In genomic region chr15:61527836-61528589, GRCh38 we compare ENCODE assay signal across 13 cellular contexts.
DNase-seq lines count a peak whose midpoint lies in the region; ATAC-seq and TF ChIP-seq lines count a peak whose summit lies in the region.
"Had no signal": no experiment of that assay in that cellular context is flagged by ENCODE, and none has a peak within 500 bp of the region (broad histone marks: within the 10 kb centered on the region; RNA-seq: fewer than 3 reads in every experiment).

No MANE protein-coding gene starts in this region.

- H4K20me1 ChIP-seq in BLaER1 = no peaks in the 10 kb centered on the region

- POLR2A ChIA-PET in activated CD8-positive, alpha-beta T cell treated with anti-CD3 and anti-CD28 coated beads, Interleukin-2, amount 10 ng/mL, durations not matched to agents 7 days and 5 days (lab: Charles Lee) = no interaction called here

- peak; percentile 67 for ATAC-seq in GM21723 (IDR thresholded peaks at IDR 0.05; ENCODE audit: unreplicated experiment)
- ATAC-seq in heart right ventricle = no peak
- no peak for ATAC-seq in HG03159 (IDR thresholded peaks at IDR 0.05; ENCODE audit: unreplicated experiment)
- ATAC-seq in activated CD8-positive, alpha-beta T cell treated with anti-CD3 and anti-CD28 coated beads, Interleukin-2, amount 10 ng/mL, durations not matched to agents 7 days and 5 days = no peak
- ATAC-seq: activated T-helper 17 cell treated with anti-CD3 and anti-CD28 coated beads, Interleukin-2, amount 50 U/mL, for 72 hours; upper lobe of right lung had no signal

- 50 to 52% methylated on average over 9 of the region's 9 CpGs for WGBS in heart right ventricle, 2 donors

- H3K27ac Mint-ChIP-seq in activated CD8-positive, alpha-beta T cell treated with anti-CD3 and anti-CD28 coated beads, Interleukin-2, amount 10 ng/mL, durations not matched to agents 7 days and 5 days = no peak overlapping the region
- H3K27ac Mint-ChIP-seq: activated T-helper 17 cell treated with anti-CD3 and anti-CD28 coated beads, Interleukin-2, amount 50 U/mL, for 72 hours; T-helper 2 cell treated with Interferon-gamma antibody and Interleukin-4, amounts not matched to agents 5 μg/mL and 100 μg/mL, for 36 hours had no signal

- peak overlapping the region; percentile 81 for H3K27ac ChIP-seq in BLaER1
- no peak overlapping the region for H3K27ac ChIP-seq in heart right ventricle
- H3K27ac ChIP-seq: upper lobe of right lung had no signal

- H3K27me3 Mint-ChIP-seq in activated CD8-positive, alpha-beta T cell treated with anti-CD3 and anti-CD28 coated beads, Interleukin-2, amount 10 ng/mL, durations not matched to agents 7 days and 5 days (ENCODE audit: low read depth) = peaks cover 3% of the 10 kb centered on the region

- CTCF ChIA-PET in activated CD8-positive, alpha-beta T cell treated with anti-CD3 and anti-CD28 coated beads, Interleukin-2, amount 10 ng/mL, durations not matched to agents 7 days and 5 days (lab: Charles Lee) = no interaction called here

- H3K4me3 Mint-ChIP-seq in activated CD8-positive, alpha-beta T cell treated with anti-CD3 and anti-CD28 coated beads, Interleukin-2, amount 10 ng/mL, durations not matched to agents 7 days and 5 days = no peak overlapping the region
- H3K4me3 Mint-ChIP-seq: activated T-helper 17 cell treated with anti-CD3 and anti-CD28 coated beads, Interleukin-2, amount 50 U/mL, for 72 hours; T-helper 2 cell treated with Interferon-gamma antibody and Interleukin-4, amounts not matched to agents 5 μg/mL and 100 μg/mL, for 36 hours had no signal

- H3K9me3 ChIP-seq in BLaER1 (no peaks in the 10 kb centered on the region), heart right ventricle (peaks cover 0 to 4% (median 0%) of the 10 kb centered on the region in 11 donors)
- H3K9me3 ChIP-seq: upper lobe of right lung had no signal

- H3K4me2 ChIP-seq in BLaER1 = peak overlapping the region; percentile 71

- peak overlapping the region; percentile 22; the same call in 1 of the 2 replicates for H3K4me3 ChIP-seq in BLaER1
- no peak overlapping the region for H3K4me3 ChIP-seq in heart right ventricle
- H3K4me3 ChIP-seq: upper lobe of right lung had no signal

- peaks cover 7% of the 10 kb centered on the region for H3K4me1 Mint-ChIP-seq in activated CD8-positive, alpha-beta T cell treated with anti-CD3 and anti-CD28 coated beads, Interleukin-2, amount 10 ng/mL, durations not matched to agents 7 days and 5 days (ENCODE audit: low read depth)
- H3K4me1 Mint-ChIP-seq: activated T-helper 17 cell treated with anti-CD3 and anti-CD28 coated beads, Interleukin-2, amount 50 U/mL, for 72 hours had no signal

- H3K4me1 ChIP-seq in BLaER1 = peaks cover 88% of the 10 kb centered on the region
- H3K4me1 ChIP-seq in heart right ventricle = no peaks in the 10 kb centered on the region
- H3K4me1 ChIP-seq: upper lobe of right lung had no signal

- H3K9me3 Mint-ChIP-seq in activated CD8-positive, alpha-beta T cell treated with anti-CD3 and anti-CD28 coated beads, Interleukin-2, amount 10 ng/mL, durations not matched to agents 7 days and 5 days (ENCODE audit: insufficient read depth) = no peaks in the 10 kb centered on the region
- H3K9me3 Mint-ChIP-seq: activated T-helper 17 cell treated with anti-CD3 and anti-CD28 coated beads, Interleukin-2, amount 50 U/mL, for 72 hours; T-helper 2 cell treated with Interferon-gamma antibody and Interleukin-4, amounts not matched to agents 5 μg/mL and 100 μg/mL, for 36 hours had no signal

- TF ChIP-seq CTCF in heart right ventricle (IDR thresholded peaks at IDR 0.05) = no peak

- H3K36me3 ChIP-seq in BLaER1 = no peaks in the 10 kb centered on the region
- no peaks in the 10 kb centered on the region for H3K36me3 ChIP-seq in heart right ventricle
- H3K36me3 ChIP-seq: upper lobe of right lung had no signal

- H3K36me3 Mint-ChIP-seq in activated CD8-positive, alpha-beta T cell treated with anti-CD3 and anti-CD28 coated beads, Interleukin-2, amount 10 ng/mL, durations not matched to agents 7 days and 5 days (ENCODE audit: low read depth) = no peaks in the 10 kb centered on the region

- intact Hi-C loops in heart right ventricle (cut with DNase I) = no loop called here

- H3K27me3 ChIP-seq in BLaER1 (no peaks in the 10 kb centered on the region), heart right ventricle (peaks cover 0 to 5% (median 0%) of the 10 kb centered on the region in 7 donors)
- H3K27me3 ChIP-seq: upper lobe of right lung had no signal

- H3K9ac ChIP-seq in BLaER1 = peak overlapping the region; percentile 41

- DNase-seq in NCI-H82 (lab: John Stamatoyannopoulos, UW) (peak; percentile 91), germinal center (ENCODE audit: low spot score) (peak; percentile 25), heart right ventricle (no peak)
- DNase-seq in stimulated activated naive CD4-positive, alpha-beta T cell treated with Interleukin-2 at 50 U/mL for 16 hours (lab: John Stamatoyannopoulos, UW) = no peak
- DNase-seq in activated CD8-positive, alpha-beta T cell treated with anti-CD3 and anti-CD28 coated beads, Interleukin-2, amount 10 ng/mL, durations not matched to agents 7 days and 5 days = no peak
- DNase-seq: DMS79, GOT3, upper lobe of right lung had no signal

Comparison
In these comparisons a context has a peak if more than half of its experiments do, and no peak if none do; other contexts are left out.
1. DNase-seq: peak in NCI-H82 (single experiment) and germinal center (single experiment); none in stimulated activated naive CD4-positive, alpha-beta T cell treated with Interleukin-2 at 50 U/mL for 16 hours (single experiment), heart right ventricle (0 of 2) and activated CD8-positive, alpha-beta T cell treated with anti-CD3 and anti-CD28 coated beads, Interleukin-2, amount 10 ng/mL, durations not matched to agents 7 days and 5 days (single experiment).